10 cellular contexts compared by ENCODE assay signal in genomic region chr11:33753304-33753703, GRCh38. TPM values are rescaled to one million over a fixed set of nuclear protein-coding genes. Genes with fewer than 3 reads are reported as not detected.
DNase-seq lines count a peak whose midpoint lies in the region; ATAC-seq, FAIRE-seq and TF ChIP-seq lines count a peak whose summit lies in the region.
"Had no signal": no experiment of that assay in that cellular context is flagged by ENCODE, and none has a peak within 500 bp of the region (broad histone marks: within the 10 kb centered on the region; RNA-seq: fewer than 3 reads in every experiment).

No MANE protein-coding gene starts in this region.

- intact Hi-C loops in Right ventricle myocardium superior (cut with DNase I): no loop called here
- intact Hi-C loops in vagina (cut with DNase I): no loop called here

- H3K27ac ChIP-seq in vagina: no peak overlapping the region

- DNase-seq in GM13976 (ENCODE audit: low spot score) (peak; percentile 47), Right ventricle myocardium superior (no peak), NCI-H1417 treated with DMSO at 0.1 percent for 48 hours (lab: John Stamatoyannopoulos, UW) (no peak), NCI-H2227 treated with DMSO at 0.1 percent for 48 hours (lab: John Stamatoyannopoulos, UW) (no peak), vagina (ENCODE audit: extremely low spot score in 2 of 2) (no peak), frontal cortex (ENCODE audit: low spot score in 2 of 2) (no peak)
- DNase-seq: activated T-cell treated with anti-CD3 and anti-CD28 coated beads, Interleukin-2, amount 50 U/mL, for 4 hours; NCI-H524 treated with DMSO at 0.1 percent for 48 hours had no signal

- in situ Hi-C loops in GM13976 (cut with MboI; ENCODE audit: low sequenced_read_pairs, unreplicated experiment): no loop called here

- ATAC-seq in GM21515 (IDR thresholded peaks at IDR 0.05; ENCODE audit: unreplicated experiment) (peak; percentile 96), HG03442 (IDR thresholded peaks at IDR 0.05; ENCODE audit: unreplicated experiment) (peak; percentile 99), Right ventricle myocardium superior (ENCODE audit: poor library complexity) (peak; percentile 94)

- TF ChIP-seq POLR2A in vagina (IDR thresholded peaks at IDR 0.05): no peak

- H3K36me3 ChIP-seq in vagina: peaks cover 0 to 67% of the 10 kb centered on the region in 2 donors

- H3K27me3 ChIP-seq in vagina: no peaks in the 10 kb centered on the region

- H3K4me3 ChIP-seq in vagina: no peak overlapping the region

- TF ChIP-seq CTCF in GM13976 (IDR thresholded peaks at IDR 0.05; ENCODE audit: borderline replicate concordance, control extremely low read depth, extremely low read depth, insufficient read depth, missing control alignments) (no peak), vagina (IDR thresholded peaks at IDR 0.05) (no peak)

- H3K4me1 ChIP-seq in vagina: no peaks in the 10 kb centered on the region

- FAIRE-seq in frontal cortex (lab: Jason Lieb, UNC): no peak

- H3K9me3 ChIP-seq in vagina: no peaks in the 10 kb centered on the region

RNA-seq across cellular contexts. Expression of gene CD59, which starts 17.1 kb away (rescaled TPM):
- total RNA-seq in Right ventricle myocardium superior (713 TPM), vagina (272 TPM), frontal cortex (31.4 TPM)

RNA-seq across cellular contexts. Expression of gene FBXO3, which starts 21.0 kb away (rescaled TPM):
- total RNA-seq in Right ventricle myocardium superior (45.3 TPM), vagina (29.7 TPM), frontal cortex (90.9 TPM)

RNA-seq across cellular contexts. Expression of gene C11orf91, which starts 52.7 kb away (rescaled TPM):
- total RNA-seq in Right ventricle myocardium superior (not detected), vagina (not detected), frontal cortex (not detected)
- total RNA-seq: activated T-cell treated with anti-CD3 and anti-CD28 coated beads, Interleukin-2, amount 50 U/mL, for 4 hours had no signal
